In the genomic region with DNA sequence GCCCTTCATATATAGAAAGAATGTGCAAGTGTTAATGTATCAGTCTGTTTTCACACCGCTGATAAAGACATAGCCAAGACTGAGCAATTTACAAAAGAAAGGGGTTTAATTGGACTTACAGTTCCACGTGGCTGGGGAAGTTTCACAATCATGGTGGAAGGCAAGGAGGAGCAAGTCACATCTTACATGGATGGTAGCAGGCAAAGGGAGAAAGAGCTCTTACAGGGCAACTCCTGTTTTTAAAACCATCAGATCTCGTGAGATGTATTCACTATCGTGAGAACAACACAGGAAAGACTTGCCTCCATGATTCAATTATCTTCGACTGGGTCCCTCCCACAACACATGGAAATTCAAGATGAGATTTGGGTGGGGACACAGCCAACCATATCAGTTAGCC, we compare ENCODE assay signal across 5 cellular contexts.
DNase-seq lines count a peak whose midpoint lies in the region; ATAC-seq, FAIRE-seq and TF ChIP-seq lines count a peak whose summit lies in the region.
"Not testable (repeated sequence)": the region's sequence is repeated elsewhere in the genome, so short reads cannot be mapped to it uniquely, and the experiment has no call there.

No MANE protein-coding gene starts in this region.

- not testable (repeated sequence) for H3K27ac ChIP-seq in HEK293 (ENCODE audit: extremely low read depth, low read depth, low read length); K562 (ENCODE audit: extremely low read depth, low read depth, low read length); HepG2 (ENCODE audit: extremely low read length, insufficient read depth, low read length)

- H3K9me3 ChIP-seq in HEK293 (ENCODE audit: control insufficient read depth, insufficient read depth, low read depth, low read length); K562 (replicated peaks; ENCODE audit: control insufficient read depth, insufficient read depth, low read depth, low read length): not testable (repeated sequence)
- H3K9me3 ChIP-seq in HepG2 (ENCODE audit: low read length): peaks cover 17% of the 10 kb centered on the region

- H3K9me1 ChIP-seq in K562 (ENCODE audit: control insufficient read depth, insufficient read depth, low read length): not testable (repeated sequence)

- intact Hi-C loops in K562 (cut with micrococcal nuclease); HepG2 (cut with micrococcal nuclease; ENCODE audit: unreplicated experiment): not testable (repeated sequence)
- intact Hi-C loops in posterior vena cava (cut with DNase I): loop anchor here in 1 of 2 donors (5.0 kb wide), 1 partner anchor 1714 kb away; no protein-coding TSS in a partner anchor

- TF ChIP-seq POLR2A in K562 (conservative IDR thresholded peaks at IDR 0.05); HepG2 (IDR thresholded peaks at IDR 0.05; ENCODE audit: insufficient read depth in 1 of 2, low read depth in 2 of 2, low read length in 2 of 2): not testable (repeated sequence)

- H3K4me1 ChIP-seq in HEK293 (ENCODE audit: control insufficient read depth, insufficient read depth, low read length); K562 (replicated peaks in 1 of 2; ENCODE audit: control insufficient read depth in 2 of 2, insufficient read depth in 2 of 2, low read length in 2 of 2): not testable (repeated sequence)
- peaks cover 44% of the 10 kb centered on the region for H3K4me1 ChIP-seq in HepG2 (ENCODE audit: insufficient read depth, low read length)

- not testable (repeated sequence) for BruUV-seq in K562 (replicated peaks; lab: Mats Ljungman, UMichigan); HepG2 (replicated peaks; lab: Mats Ljungman, UMichigan)

- H3K79me2 ChIP-seq in K562 (ENCODE audit: control insufficient read depth, insufficient read depth, low read length); HepG2 (ENCODE audit: insufficient read depth, low read length): not testable (repeated sequence)

- 2% methylated on average over 5 of the region's 5 CpGs for WGBS in K562 (ENCODE audit: insufficient coverage, low coverage, missing lambda C conversion rate)
- WGBS in HepG2 (ENCODE audit: low lambda C conversion rate): 41% methylated on average over 5 of the region's 5 CpGs

- not testable (repeated sequence) for H4K20me1 ChIP-seq in K562 (replicated peaks; ENCODE audit: control insufficient read depth, insufficient read depth, low read length); HepG2 (ENCODE audit: insufficient read depth, low read length)

- ATAC-seq in K562, HepG2: not testable (repeated sequence)

- POLR2A ChIA-PET in HEK293 (lab: Yijun Ruan, JAX) (interaction anchor here (0.6 kb wide), 1 partner anchor 11 kb away, joined by 3 read pairs; no protein-coding TSS in a partner anchor), HepG2 (lab: Yijun Ruan, JAX) (interaction anchor here (0.9 to 1.2 kb wide), 2 partner anchors 10 to 11 kb away, joined by 4 to 6 read pairs; no protein-coding TSS in a partner anchor)
- POLR2A ChIA-PET in K562 (lab: Yijun Ruan, JAX): not testable (repeated sequence)

- CTCF ChIA-PET in HEK293 (lab: Yijun Ruan, JAX); K562 (lab: Yijun Ruan, JAX; ENCODE audit: low intra/inter-chr PET ratio); HepG2 (lab: Yijun Ruan, JAX; ENCODE audit: low intra/inter-chr PET ratio, low total read pairs): not testable (repeated sequence)

- not testable (repeated sequence) for TF ChIP-seq RAD21 in K562 (CRISPR knock-in tag; conservative IDR thresholded peaks at IDR 0.05 in 1 of 2, IDR thresholded peaks at IDR 0.05 in 1 of 2); HepG2 (CRISPR knock-in tag; IDR thresholded peaks at IDR 0.05)

- not testable (repeated sequence) for H3K36me3 ChIP-seq in HEK293 (ENCODE audit: control insufficient read depth in 2 of 2, insufficient read depth in 1 of 2, low read length in 2 of 2); K562 (ENCODE audit: control insufficient read depth, insufficient read depth, low read length); HepG2 (replicated peaks in 1 of 2; ENCODE audit: control insufficient read depth in 1 of 2, insufficient read depth in 2 of 2, low read length in 2 of 2)

- TF ChIP-seq CTCF in HEK293 (tag by site-specific recombination; IDR thresholded peaks at IDR 0.05); K562 (IDR thresholded peaks at IDR 0.05 in 2 of 3, conservative IDR thresholded peaks at IDR 0.05 in 1 of 3; ENCODE audit: insufficient read depth in 2 of 3, low read depth in 1 of 3, low read length in 3 of 3); HepG2 (CRISPR knock-in tag; IDR thresholded peaks at IDR 0.05): not testable (repeated sequence)

- TF ChIP-seq EP300 in K562 (IDR thresholded peaks at IDR 0.05; ENCODE audit: low read length); HepG2 (IDR thresholded peaks at IDR 0.05; ENCODE audit: low read depth in 2 of 2, low read length in 2 of 2); HepG2 (CRISPR knock-in tag; IDR thresholded peaks at IDR 0.05; ENCODE audit: borderline replicate concordance): not testable (repeated sequence)

- not testable (repeated sequence) for H3K4me2 ChIP-seq in K562 (ENCODE audit: insufficient read depth, low read length); HepG2 (ENCODE audit: low read depth, low read length)

- H3K4me3 ChIP-seq in HEK293 (ENCODE audit: low read depth, low read length); K562; HepG2 (replicated peaks in 1 of 3; ENCODE audit: insufficient read depth in 1 of 3, low read depth in 2 of 3, low read length in 3 of 3): not testable (repeated sequence)

- peaks cover 5 to 64% of the 10 kb centered on the region in 2 experiments; a peak in 4 of 5 replicates for H3K27me3 ChIP-seq in K562 (ENCODE audit: control insufficient read depth in 2 of 2, insufficient read depth in 2 of 2, low read length in 2 of 2)
- H3K27me3 ChIP-seq in HepG2 (ENCODE audit: control insufficient read depth in 1 of 2, insufficient read depth in 2 of 2, low read length in 2 of 2): not testable (repeated sequence)

- not testable (repeated sequence) for H3K9ac ChIP-seq in K562 (ENCODE audit: insufficient read depth in 1 of 2, low read depth in 2 of 2, low read length in 2 of 2); HepG2 (ENCODE audit: insufficient read depth, low read depth, low read length)

- in situ Hi-C loops in K562 (cut with MboI); HepG2 (cut with HindIII; ENCODE audit: extremely low pct_ligation_motif_present, low pct_unique_long_range_greater_than_20kb): not testable (repeated sequence)

- H2AFZ ChIP-seq in K562 (ENCODE audit: low read depth, low read length); HepG2 (ENCODE audit: low read length): not testable (repeated sequence)

- FAIRE-seq in K562 (lab: Jason Lieb, UNC); HepG2 (lab: Jason Lieb, UNC): not testable (repeated sequence)

- peak; percentile 9 for DNase-seq in MV-4-11 (lab: John Stamatoyannopoulos, UW)
- DNase-seq in K562 (ENCODE audit: extremely low read depth in 1 of 4, low spot score in 3 of 4); HepG2 (ENCODE audit: low spot score): not testable (repeated sequence)
- peak; percentile 13 for DNase-seq in posterior vena cava (ENCODE audit: low spot score)

TF ChIP-seq in HEK293, 187 proteins besides CTCF, POLR2A, EP300 and RAD21:
- peak; percentile 41 for TF ChIP-seq SETDB1 (IDR thresholded peaks at IDR 0.05; ENCODE audit: insufficient read length, low read length)

TF ChIP-seq in K562, 482 proteins besides CTCF, POLR2A, EP300 and RAD21:
- peak; percentile 91 for TF ChIP-seq ZNF431 (CRISPR knock-in tag; IDR thresholded peaks at IDR 0.05)
TF ChIP-seq in K562: peak in this region for 1; not testable (repeated sequence) for 481.

TF ChIP-seq in HepG2, 621 proteins besides CTCF, POLR2A, EP300 and RAD21:
- TF ChIP-seq ZNF431 (CRISPR knock-in tag; IDR thresholded peaks at IDR 0.05; ENCODE audit: borderline replicate concordance, low read depth): peak; percentile 99
